8 cellular contexts compared by ENCODE assay signal in genomic region chr5:176995896-176996767, GRCh38. TPM values are rescaled to one million over a fixed set of nuclear protein-coding genes. Genes with fewer than 3 reads are reported as not detected.
DNase-seq lines count a peak whose midpoint lies in the region; ATAC-seq and TF ChIP-seq lines count a peak whose summit lies in the region.

No MANE protein-coding gene starts in this region.

- H2AFZ ChIP-seq in SU-DHL-6 (ENCODE audit: low read depth, low read length, severe bottlenecking) = no peak overlapping the region

- no peak for TF ChIP-seq POLR2A in sigmoid colon (IDR thresholded peaks at IDR 0.05)

- peaks cover 2% of the 10 kb centered on the region in 2 donors for H3K4me1 ChIP-seq in aorta (ENCODE audit: control insufficient read depth in 1 of 2, insufficient read depth in 2 of 2, low read length in 2 of 2)
- H3K4me1 ChIP-seq in sigmoid colon = peaks cover 0 to 21% (median 18%) of the 10 kb centered on the region in 4 donors

- peak overlapping the region; percentile 8; the same call in 1 of the 2 replicates for H3K9ac ChIP-seq in SU-DHL-6 (ENCODE audit: low read length)

- peak; percentile 80 for DNase-seq in EH (ENCODE audit: low read depth)
- DNase-seq in GM20000 (ENCODE audit: low spot score) = peak; percentile 32
- DNase-seq in lung microvascular endothelial cell (ENCODE audit: low read depth in 2 of 2) = peak; percentile 55 to 74
- DNase-seq in aorta = no peak
- DNase-seq in NCI-H82 (lab: John Stamatoyannopoulos, UW) = no peak
- no peak for DNase-seq in COR-L47 (lab: John Stamatoyannopoulos, UW)
- no peak for DNase-seq in sigmoid colon

- H3K36me3 ChIP-seq in SU-DHL-6 (ENCODE audit: low read length) = no peaks in the 10 kb centered on the region
- no peaks in the 10 kb centered on the region for H3K36me3 ChIP-seq in aorta (ENCODE audit: control insufficient read depth in 1 of 2, insufficient read depth in 2 of 2, low read length in 1 of 2)
- H3K36me3 ChIP-seq in sigmoid colon = no peaks in the 10 kb centered on the region

- no peaks in the 10 kb centered on the region for H3K9me3 ChIP-seq in SU-DHL-6 (ENCODE audit: insufficient read depth, low read length)
- no peaks in the 10 kb centered on the region for H3K9me3 ChIP-seq in aorta (ENCODE audit: control insufficient read depth, low read length)
- H3K9me3 ChIP-seq in sigmoid colon = no peaks in the 10 kb centered on the region

- H3K4me3 ChIP-seq in SU-DHL-6 (ENCODE audit: insufficient read depth, low read length, poor library complexity, severe bottlenecking) = no peak overlapping the region
- H3K4me3 ChIP-seq in aorta (ENCODE audit: low read length in 2 of 2) = no peak overlapping the region
- no peak overlapping the region for H3K4me3 ChIP-seq in sigmoid colon

- no peaks in the 10 kb centered on the region for H3K27me3 ChIP-seq in SU-DHL-6 (ENCODE audit: low read length)
- H3K27me3 ChIP-seq in aorta (ENCODE audit: control insufficient read depth in 1 of 2, insufficient read depth in 2 of 2, low read length in 1 of 2) = no peaks in the 10 kb centered on the region
- H3K27me3 ChIP-seq in sigmoid colon = no peaks in the 10 kb centered on the region

- peaks cover 44% of the 10 kb centered on the region for H3F3A ChIP-seq in SU-DHL-6 (ENCODE audit: insufficient read depth)

- no peak for ATAC-seq in aorta (ENCODE audit: low FRiP score)

- no peaks in the 10 kb centered on the region; the same call in 1 of the 2 replicates for H4K20me1 ChIP-seq in SU-DHL-6 (ENCODE audit: low read depth, low read length)

- TF ChIP-seq CTCF in GM20000 (IDR thresholded peaks at IDR 0.05; ENCODE audit: extremely low read depth, missing control alignments) = no peak
- TF ChIP-seq CTCF in SU-DHL-6 (IDR thresholded peaks at IDR 0.05; ENCODE audit: insufficient read depth, low read length, poor library complexity, severe bottlenecking) = no peak
- no peak for TF ChIP-seq CTCF in sigmoid colon (IDR thresholded peaks at IDR 0.05)

- TF ChIP-seq EP300 in sigmoid colon (IDR thresholded peaks at IDR 0.05) = no peak

- H3K4me2 ChIP-seq in SU-DHL-6 (ENCODE audit: low read depth, low read length, poor library complexity, severe bottlenecking) = peak overlapping the region; percentile 88

- peak overlapping the region; percentile 90 for H3K27ac ChIP-seq in SU-DHL-6 (ENCODE audit: low read depth, low read length)
- H3K27ac ChIP-seq in aorta (ENCODE audit: low read depth in 1 of 2, low read length in 2 of 2) = no peak overlapping the region
- peak overlapping the region in 1 of 4 donors; percentile 7 for H3K27ac ChIP-seq in sigmoid colon

- H3K79me2 ChIP-seq in SU-DHL-6 (ENCODE audit: insufficient read depth, low read length) = peaks cover 98% of the 10 kb centered on the region

- no peaks in the 10 kb centered on the region for H3K9me2 ChIP-seq in SU-DHL-6 (replicated peaks; ENCODE audit: insufficient read depth, low read length)

- WGBS in aorta, 2 donors = 42 to 47% methylated on average over 4 of the region's 4 CpGs
- WGBS in sigmoid colon, 2 donors = 57 to 61% methylated on average over 4 of the region's 4 CpGs

- intact Hi-C loops in aorta (cut with DNase I) (no loop called here), sigmoid colon (cut with DNase I) (no loop called here)

RNA-seq across cellular contexts. Expression of gene UIMC1, which starts 10.4 kb away (rescaled TPM):
- 30.7 and 61.5 TPM in 2 replicates for total RNA-seq in lung microvascular endothelial cell
- 10 to 100 TPM; 53.9 to 54.8 TPM for total RNA-seq in aorta
- 10 to 100 TPM; 26.3 to 35.2 TPM for polyA plus RNA-seq in aorta
- total RNA-seq in sigmoid colon = 10 to 100 TPM; 40.2 to 96.1 (median 53.5) TPM
- polyA plus RNA-seq in sigmoid colon = 10 to 100 TPM; 18.0 to 22.3 (median 18.0) TPM

RNA-seq across cellular contexts. Expression of gene ZNF346, which starts 26.4 kb away (rescaled TPM):
- total RNA-seq in lung microvascular endothelial cell (14.2 and 17.3 TPM in 2 replicates), aorta (10 to 100 TPM; 16.8 to 25.7 TPM), sigmoid colon (10 to 100 TPM; 12.5 to 21.9 (median 15.0) TPM)
- polyA plus RNA-seq in aorta (1 to 10 TPM; 2.1 to 7.3 TPM), sigmoid colon (1 to 10 TPM; 3.0 to 8.9 (median 4.2) TPM)

Comparison
In these comparisons a context has a peak if more than half of its experiments do, and no peak if none do; other contexts are left out.
1. DNase-seq: peak in EH (single experiment), GM20000 (single experiment) and lung microvascular endothelial cell (2 of 2); none in aorta (0 of 2), NCI-H82 (single experiment), COR-L47 (single experiment) and sigmoid colon (single experiment).